In genomic region chr11:102836290-102836875, GRCh38 we compare ENCODE assay signal across 21 cellular contexts. TPM values are rescaled to one million over a fixed set of nuclear protein-coding genes. Genes with fewer than 3 reads are reported as not detected.
DNase-seq lines count a peak whose midpoint lies in the region; ATAC-seq, FAIRE-seq and TF ChIP-seq lines count a peak whose summit lies in the region.
"Had no signal": no experiment of that assay in that cellular context is flagged by ENCODE, and none has a peak within 500 bp of the region (broad histone marks: within the 10 kb centered on the region; RNA-seq: fewer than 3 reads in every experiment).

No MANE protein-coding gene starts in this region.

- no peaks in the 10 kb centered on the region for H3K9me3 ChIP-seq in right cardiac atrium (ENCODE audit: control insufficient read depth, low read length)
- H3K9me3 ChIP-seq: prostate gland, vagina had no signal

- FAIRE-seq in D721Med (lab: Jason Lieb, UNC) = no peak

- no peaks in the 10 kb centered on the region for H3K4me1 ChIP-seq in right cardiac atrium (ENCODE audit: control insufficient read depth, insufficient read depth, low read length)
- H3K4me1 ChIP-seq: prostate gland, vagina had no signal

- intact Hi-C loops in right cardiac atrium (cut with DNase I) = no loop called here

- no peak for TF ChIP-seq CTCF in AG09319 (IDR thresholded peaks at IDR 0.05; ENCODE audit: low read depth, low read length)
- TF ChIP-seq CTCF in D721Med (IDR thresholded peaks at IDR 0.05; ENCODE audit: insufficient read depth, missing control alignments) = no peak
- no peak for TF ChIP-seq CTCF in GM13977 (IDR thresholded peaks at IDR 0.05; ENCODE audit: extremely low read depth, insufficient read depth, missing control alignments)

- no peak overlapping the region for H3K27ac ChIP-seq in right cardiac atrium (ENCODE audit: low read length)
- H3K27ac ChIP-seq: prostate gland, SK-N-MC, vagina had no signal

- 63% methylated on average over 3 of the region's 3 CpGs for WGBS in right cardiac atrium

- DNase-seq in AG09319 (ENCODE audit: extremely low read depth, low read depth) (peak; percentile 24), M059J (ENCODE audit: low read depth) (peak; percentile 40), astrocyte of the hippocampus (ENCODE audit: low read depth, low spot score) (peak; percentile 61), iPS-NIHi11 (ENCODE audit: low spot score) (peak; percentile 20), right cardiac atrium (no peak), D721Med (ENCODE audit: insufficient read length, low spot score) (no peak), GM13977 (ENCODE audit: low spot score) (no peak), NCI-H82 (lab: John Stamatoyannopoulos, UW) (no peak)
- DNase-seq: activated T-cell treated with anti-CD3 and anti-CD28 coated beads, Interleukin-2, amount 50 U/mL, for 1 hour; amygdala; endodermal cell; NCI-H1105; NK-92 treated with Interleukin-12 subunit alpha and Interleukin-12 subunit beta, amount 100 ng/mL, for 24 hours; stimulated activated CD4-positive, alpha-beta T cell treated with anti-CD3 and anti-CD28 coated beads, Interleukin-2, amount 100 ng/mL, for 48 hours had no signal

- no peaks in the 10 kb centered on the region for H3K27me3 ChIP-seq in right cardiac atrium (ENCODE audit: control insufficient read depth, insufficient read depth)
- H3K27me3 ChIP-seq: vagina had no signal

- in situ Hi-C loops in GM13977 (cut with MboI; ENCODE audit: low pct_unique_long_range_greater_than_20kb, low sequenced_read_pairs, unreplicated experiment) = no loop called here

- ATAC-seq in right cardiac atrium = no peak
- ATAC-seq: activated CD4-positive, CD25-positive, alpha-beta regulatory T cell treated with anti-CD3 and anti-CD28 coated beads, Interleukin-2, amount 50 U/mL, for 24 hours; stimulated activated memory B cell treated with anti-CD40 and anti-IgM and Interleukin-4, amounts not matched to agents 10 μg/mL and 1 μg/mL and 100 μg/mL, for 72 hours had no signal

- no peak overlapping the region for H3K4me3 ChIP-seq in right cardiac atrium (ENCODE audit: low read length)
- H3K4me3 ChIP-seq: prostate gland, SK-N-MC, vagina had no signal

RNA-seq across cellular contexts. Expression of gene MMP3, which starts 7.0 kb away (rescaled TPM):
- 126 and 136 TPM in 2 replicates for total RNA-seq in M059J (2014; rRNA removed; shearing (Covaris generic))
- total RNA-seq in right cardiac atrium = not detected
- not detected for polyA plus RNA-seq in right cardiac atrium
- total RNA-seq: endodermal cell, mesothelial cell of epicardium, vagina had no signal

RNA-seq across cellular contexts. Expression of gene MMP12, which starts 38.4 kb away (rescaled TPM):
- 4.0 and 4.6 TPM in 2 replicates for total RNA-seq in M059J (2014; rRNA removed; shearing (Covaris generic))
- total RNA-seq in right cardiac atrium = not detected
- not detected for polyA plus RNA-seq in right cardiac atrium
- total RNA-seq: endodermal cell, mesothelial cell of epicardium, prostate gland, vagina had no signal

RNA-seq across cellular contexts. Expression of gene MMP1, which starts 38.4 kb away (rescaled TPM):
- total RNA-seq in M059J (2014; rRNA removed; shearing (Covaris generic)) = 75.7 and 80.6 TPM in 2 replicates
- 1 to 10 TPM in 1 of 4 donors, under 1 TPM in 1, not detected in 2; 0.14 to 1.0 TPM for total RNA-seq in right cardiac atrium
- polyA plus RNA-seq in right cardiac atrium = 0.05 TPM
- total RNA-seq: endodermal cell, vagina had no signal

RNA-seq across cellular contexts. Expression of gene MMP10, which starts 56.0 kb away (rescaled TPM):
- total RNA-seq in M059J (2014; rRNA removed; shearing (Covaris generic)) = 0.37 TPM in 1 of 2 replicates, not detected in the other
- total RNA-seq in right cardiac atrium = not detected
- polyA plus RNA-seq in right cardiac atrium = not detected
- total RNA-seq: Daoy, endodermal cell, mesothelial cell of epicardium, vagina had no signal

Comparison
In these comparisons a context has a peak if more than half of its experiments do, and no peak if none do; other contexts are left out.
1. DNase-seq: peak in AG09319 (single experiment), M059J (single experiment), astrocyte of the hippocampus (single experiment) and iPS-NIHi11 (single experiment); none in right cardiac atrium (0 of 3), D721Med (single experiment), GM13977 (single experiment) and NCI-H82 (single experiment).
2. RNA of gene MMP3, which starts 7.0 kb away (total RNA-seq): 126 to 136 TPM in M059J; not detected in right cardiac atrium; every median in the first group is over 100 times any median in the second.
3. RNA of gene MMP1, which starts 38.4 kb away (total RNA-seq): 75.7 to 80.6 TPM in M059J; 0.14 to 1.0 TPM in right cardiac atrium; every median in the first group is over 10 times any median in the second.